In the genomic region with DNA sequence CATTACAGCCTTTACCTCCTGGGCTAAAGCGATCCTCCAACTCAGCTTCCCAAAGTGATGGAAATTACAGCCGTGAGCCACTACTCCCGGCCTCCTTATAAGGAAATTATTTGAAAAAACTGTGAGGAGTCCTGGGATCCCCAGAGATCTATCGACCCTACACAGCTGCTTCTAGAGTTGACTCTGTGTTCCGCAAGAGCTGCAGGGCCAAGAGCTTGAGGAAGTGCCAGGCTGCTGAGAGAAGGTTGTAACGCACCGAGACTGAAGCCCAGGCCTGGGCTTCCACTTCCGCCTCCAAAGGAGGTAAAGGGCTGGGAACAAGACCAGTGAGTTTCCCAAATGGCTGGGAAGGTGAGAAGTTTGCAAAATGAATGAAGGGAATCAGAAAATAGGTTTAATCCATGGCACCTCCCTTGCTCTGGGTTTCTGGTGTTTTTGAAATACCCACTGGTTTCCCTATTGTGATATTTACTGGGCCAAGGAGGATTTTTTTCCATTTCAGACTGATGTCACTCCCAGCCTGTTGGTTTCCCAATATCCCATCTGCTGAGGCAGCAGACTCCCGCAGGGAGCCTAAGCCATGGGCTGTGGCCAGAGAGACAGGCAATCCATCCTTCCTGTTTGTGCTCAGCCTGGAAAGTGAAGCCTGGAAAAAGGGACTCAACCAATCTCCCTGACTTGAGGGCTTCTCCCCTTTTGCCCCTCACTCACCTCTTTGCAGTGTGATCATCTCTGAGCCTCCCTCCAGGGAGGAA, we compare ENCODE assay signal across 8 cellular contexts. TPM values are rescaled to one million over a fixed set of nuclear protein-coding genes. Genes with fewer than 3 reads are reported as not detected.
DNase-seq lines count a peak whose midpoint lies in the region; ATAC-seq and TF ChIP-seq lines count a peak whose summit lies in the region.

No MANE protein-coding gene starts in this region.

- H3K9me3 ChIP-seq in lung (ENCODE audit: control insufficient read depth in 2 of 2, insufficient read depth in 1 of 2, low read length in 1 of 2): no peaks in the 10 kb centered on the region
- no peaks in the 10 kb centered on the region for H3K9me3 ChIP-seq in uterus

- DNase-seq in activated naive CD8-positive, alpha-beta T cell treated with anti-CD3 and anti-CD28 coated beads for 36 hours: no peak
- DNase-seq in activated naive CD8-positive, alpha-beta T cell treated with anti-CD3 and anti-CD28 coated beads, Interleukin-2, amount 50 U/mL, for 24 hours: no peak
- DNase-seq in lung (ENCODE audit: low spot score): peak; percentile 44
- peak; percentile 70 for DNase-seq in uterus
- no peak for DNase-seq in GM13976 (ENCODE audit: low spot score)
- DNase-seq in activated naive CD4-positive, alpha-beta T cell (lab: John Stamatoyannopoulos, UW): no peak

- H3K4me1 ChIP-seq in lung (ENCODE audit: control insufficient read depth in 2 of 2, insufficient read depth in 2 of 2, low read length in 2 of 2) (peaks cover 0 to 11% of the 10 kb centered on the region in 2 donors), uterus (no peaks in the 10 kb centered on the region)

- H3K36me3 ChIP-seq in lung (ENCODE audit: control insufficient read depth in 2 of 2, insufficient read depth in 2 of 2, low read length in 2 of 2): no peaks in the 10 kb centered on the region
- H3K36me3 ChIP-seq in uterus: no peaks in the 10 kb centered on the region

- no peak for TF ChIP-seq POLR2A in uterus (IDR thresholded peaks at IDR 0.05)

- H3K4me3 Mint-ChIP-seq in activated naive CD8-positive, alpha-beta T cell treated with anti-CD3 and anti-CD28 coated beads for 36 hours: no peak overlapping the region
- H3K4me3 Mint-ChIP-seq in activated naive CD8-positive, alpha-beta T cell treated with anti-CD3 and anti-CD28 coated beads, Interleukin-2, amount 50 U/mL, for 24 hours: no peak overlapping the region
- H3K4me3 Mint-ChIP-seq in brain: no peak overlapping the region

- peaks cover 4% of the 10 kb centered on the region for H3K9me3 Mint-ChIP-seq in activated naive CD8-positive, alpha-beta T cell treated with anti-CD3 and anti-CD28 coated beads for 36 hours
- peaks cover 3% of the 10 kb centered on the region for H3K9me3 Mint-ChIP-seq in activated naive CD8-positive, alpha-beta T cell treated with anti-CD3 and anti-CD28 coated beads, Interleukin-2, amount 50 U/mL, for 24 hours
- peaks cover 3 to 11% (median 5%) of the 10 kb centered on the region in 5 experiments for H3K9me3 Mint-ChIP-seq in brain

- TF ChIP-seq CTCF in brain (conservative IDR thresholded peaks at IDR 0.05) (no peak), lung (IDR thresholded peaks at IDR 0.05; ENCODE audit: control extremely low read depth, extremely low read depth) (no peak), uterus (IDR thresholded peaks at IDR 0.05) (no peak), GM13976 (IDR thresholded peaks at IDR 0.05; ENCODE audit: borderline replicate concordance, control extremely low read depth, extremely low read depth, insufficient read depth, missing control alignments) (no peak)

- H3K27me3 Mint-ChIP-seq in activated naive CD8-positive, alpha-beta T cell treated with anti-CD3 and anti-CD28 coated beads for 36 hours: no peaks in the 10 kb centered on the region
- H3K27me3 Mint-ChIP-seq in activated naive CD8-positive, alpha-beta T cell treated with anti-CD3 and anti-CD28 coated beads, Interleukin-2, amount 50 U/mL, for 24 hours: no peaks in the 10 kb centered on the region
- H3K27me3 Mint-ChIP-seq in brain: peaks cover 9% of the 10 kb centered on the region

- peaks cover 5% of the 10 kb centered on the region for H3K4me1 Mint-ChIP-seq in activated naive CD8-positive, alpha-beta T cell treated with anti-CD3 and anti-CD28 coated beads for 36 hours
- H3K4me1 Mint-ChIP-seq in activated naive CD8-positive, alpha-beta T cell treated with anti-CD3 and anti-CD28 coated beads, Interleukin-2, amount 50 U/mL, for 24 hours: peaks cover 15% of the 10 kb centered on the region
- peaks cover 31% of the 10 kb centered on the region for H3K4me1 Mint-ChIP-seq in brain

- H3K27ac Mint-ChIP-seq in activated naive CD8-positive, alpha-beta T cell treated with anti-CD3 and anti-CD28 coated beads for 36 hours: peak overlapping the region; percentile 42
- H3K27ac Mint-ChIP-seq in activated naive CD8-positive, alpha-beta T cell treated with anti-CD3 and anti-CD28 coated beads, Interleukin-2, amount 50 U/mL, for 24 hours: no peak overlapping the region
- peak overlapping the region; percentile 67 to 80 (median 69) for H3K27ac Mint-ChIP-seq in brain

- no peak for ATAC-seq in activated naive CD8-positive, alpha-beta T cell treated with anti-CD3 and anti-CD28 coated beads, Interleukin-2, amount 50 U/mL, for 24 hours
- ATAC-seq in lung (ENCODE audit: insufficient read depth, low FRiP score) (peak; percentile 47), GM21360 (IDR thresholded peaks at IDR 0.05; ENCODE audit: unreplicated experiment) (no peak)

- H3K36me3 Mint-ChIP-seq in activated naive CD8-positive, alpha-beta T cell treated with anti-CD3 and anti-CD28 coated beads for 36 hours: peaks cover 1% of the 10 kb centered on the region
- no peaks in the 10 kb centered on the region for H3K36me3 Mint-ChIP-seq in activated naive CD8-positive, alpha-beta T cell treated with anti-CD3 and anti-CD28 coated beads, Interleukin-2, amount 50 U/mL, for 24 hours (ENCODE audit: low read depth)
- no peaks in the 10 kb centered on the region for H3K36me3 Mint-ChIP-seq in brain

- WGBS in lung, 2 donors: 39 to 59% methylated on average over 9 of the region's 9 CpGs

- no peak overlapping the region for H3K4me3 ChIP-seq in lung
- H3K4me3 ChIP-seq in uterus: no peak overlapping the region

- in situ Hi-C loops in GM13976 (cut with MboI; ENCODE audit: low sequenced_read_pairs, unreplicated experiment): no loop called here

- H3K27me3 ChIP-seq in lung (ENCODE audit: control insufficient read depth, insufficient read depth): no peaks in the 10 kb centered on the region
- H3K27me3 ChIP-seq in uterus: no peaks in the 10 kb centered on the region

- H3K27ac ChIP-seq in lung (ENCODE audit: low read depth in 1 of 2, low read length in 1 of 2) (peak overlapping the region; percentile 52 to 76), uterus (peak overlapping the region; percentile 72 to 73)

- intact Hi-C loops in uterus (cut with DNase I; ENCODE audit: low total_unique reads): no loop called here

RNA-seq across cellular contexts. Expression of a gene that starts 22.9 kb away (rescaled TPM):
- 100 to 1,000 TPM; 195 to 203 TPM for total RNA-seq in activated naive CD8-positive, alpha-beta T cell treated with anti-CD3 and anti-CD28 coated beads for 36 hours
- polyA plus RNA-seq in brain (ENCODE audit: insufficient read depth, low read depth, low replicate concordance) (105 TPM), lung (10 to 100 TPM; 38.4 to 57.1 TPM)
- total RNA-seq in lung (10 to 100 TPM; 80.7 to 85.4 TPM), uterus (10 to 100 TPM; 24.1 to 69.7 (median 43.2) TPM)

Comparison
In these comparisons a context has a peak if more than half of its experiments do, and no peak if none do; other contexts are left out.
1. DNase-seq: peak in lung (single experiment) and uterus (2 of 2); none in activated naive CD8-positive, alpha-beta T cell treated with anti-CD3 and anti-CD28 coated beads for 36 hours (single experiment), activated naive CD8-positive, alpha-beta T cell treated with anti-CD3 and anti-CD28 coated beads, Interleukin-2, amount 50 U/mL, for 24 hours (single experiment), GM13976 (single experiment) and activated naive CD4-positive, alpha-beta T cell (0 of 4).